10 cellular contexts compared by ENCODE assay signal in the genomic region with DNA sequence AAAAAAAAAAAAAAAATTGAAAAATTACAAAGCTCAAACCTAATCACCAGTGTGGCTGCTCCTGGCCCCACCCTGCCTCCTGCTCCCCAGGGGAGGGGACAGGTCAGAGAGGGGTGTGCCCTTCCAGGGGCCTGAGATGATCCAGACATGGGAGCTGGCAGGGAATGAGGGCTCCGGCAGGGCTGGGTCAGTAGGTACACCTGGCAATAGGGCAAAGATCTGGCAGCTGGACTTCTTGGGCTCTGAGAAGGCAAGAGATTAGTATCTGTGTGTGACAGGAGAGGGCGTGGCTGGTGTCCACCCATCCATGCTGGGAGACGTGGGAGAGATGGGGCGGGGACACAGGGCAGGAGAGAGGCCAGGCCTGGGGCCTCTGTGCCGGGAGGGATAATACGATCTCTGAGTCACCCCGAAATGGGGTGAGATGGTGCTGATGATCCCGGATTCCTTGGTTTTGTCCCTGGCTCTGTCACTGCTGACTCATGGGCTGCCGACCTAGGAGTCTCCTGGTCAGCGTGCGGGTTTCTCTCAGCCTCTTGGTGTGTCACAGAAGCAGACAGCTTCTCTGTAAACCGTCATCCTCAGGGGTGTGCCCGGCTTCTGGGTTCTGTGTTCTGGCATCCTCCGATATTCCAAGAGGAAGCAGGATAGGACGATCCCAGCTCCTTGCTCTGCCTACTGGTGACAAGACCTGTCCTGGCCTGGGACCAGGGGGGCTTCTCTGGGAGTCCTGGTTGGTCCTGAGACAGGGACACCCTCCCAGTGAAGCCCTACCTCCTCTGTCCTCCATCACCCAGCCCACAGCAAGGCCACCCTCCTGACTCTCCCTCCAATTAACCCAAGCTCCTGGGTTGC. TPM values are rescaled to one million over a fixed set of nuclear protein-coding genes. Genes with fewer than 3 reads are reported as not detected.
DNase-seq lines count a peak whose midpoint lies in the region; ATAC-seq and TF ChIP-seq lines count a peak whose summit lies in the region.
"Had no signal": no experiment of that assay in that cellular context is flagged by ENCODE, and none has a peak within 500 bp of the region (broad histone marks: within the 10 kb centered on the region; RNA-seq: fewer than 3 reads in every experiment).

No MANE protein-coding gene starts in this region.

- H3K36me3 Mint-ChIP-seq in activated CD8-positive, alpha-beta memory T cell treated with anti-CD3 and anti-CD28 coated beads, Interleukin-2, amount 10 ng/mL, durations not matched to agents 7 days and 5 days, result no peaks in the 10 kb centered on the region

- no peak overlapping the region for H3K4me3 ChIP-seq in BJ (ENCODE audit: low read depth, low read length)
- H3K4me3 ChIP-seq in brain microvascular endothelial cell (ENCODE audit: low read depth, low read length), result no peak overlapping the region
- H3K4me3 ChIP-seq in mucosa of descending colon, result no peak overlapping the region

- peaks cover 10% of the 10 kb centered on the region for H3K4me1 Mint-ChIP-seq in activated CD8-positive, alpha-beta memory T cell treated with anti-CD3 and anti-CD28 coated beads, Interleukin-2, amount 10 ng/mL, durations not matched to agents 7 days and 5 days

- H3K36me3 ChIP-seq in BJ (ENCODE audit: control insufficient read depth, insufficient read depth, low read length) (no peaks in the 10 kb centered on the region), brain microvascular endothelial cell (replicated peaks) (no peaks in the 10 kb centered on the region), mucosa of descending colon (ENCODE audit: low read depth) (no peaks in the 10 kb centered on the region)

- peak overlapping the region; percentile 31 for H3K27ac ChIP-seq in brain microvascular endothelial cell

- TF ChIP-seq CTCF in BJ (IDR thresholded peaks at IDR 0.05; ENCODE audit: insufficient read depth, low read depth, low read length), result no peak
- TF ChIP-seq CTCF in brain microvascular endothelial cell (IDR thresholded peaks at IDR 0.05; ENCODE audit: low read depth, low read length, missing control alignments), result no peak
- TF ChIP-seq CTCF in mucosa of descending colon (IDR thresholded peaks at IDR 0.05), result no peak

- no peak overlapping the region for H3K4me3 Mint-ChIP-seq in activated CD8-positive, alpha-beta memory T cell treated with anti-CD3 and anti-CD28 coated beads, Interleukin-2, amount 10 ng/mL, durations not matched to agents 7 days and 5 days

- peaks cover 15% of the 10 kb centered on the region for H3K27me3 Mint-ChIP-seq in activated CD8-positive, alpha-beta memory T cell treated with anti-CD3 and anti-CD28 coated beads, Interleukin-2, amount 10 ng/mL, durations not matched to agents 7 days and 5 days

- H3K9me3 ChIP-seq in mucosa of descending colon, result no peaks in the 10 kb centered on the region

- intact Hi-C loops in mucosa of descending colon (cut with DNase I, micrococcal nuclease), result no loop called here

- H3K27me3 ChIP-seq in BJ (ENCODE audit: control insufficient read depth, insufficient read depth, low read length), result no peaks in the 10 kb centered on the region
- H3K27me3 ChIP-seq in brain microvascular endothelial cell (replicated peaks), result no peaks in the 10 kb centered on the region

- CTCF ChIA-PET in BJ (lab: Yijun Ruan, JAX), result interaction anchor here (0.6 to 3.2 kb wide), 8 partner anchors 8 to 319 kb away, joined by 3 to 21 read pairs (median 4); a partner anchor contains a TSS
- CTCF ChIA-PET in activated CD8-positive, alpha-beta memory T cell treated with anti-CD3 and anti-CD28 coated beads, Interleukin-2, amount 10 ng/mL, durations not matched to agents 7 days and 5 days (lab: Charles Lee), result interaction anchor here (1.0 to 1.3 kb wide), 3 partner anchors 32 to 34 kb away, joined by 3 to 6 read pairs (median 4); no protein-coding TSS in a partner anchor

- POLR2A ChIA-PET in BJ (lab: Charles Lee), result interaction anchor here (0.5 to 0.6 kb wide), 2 partner anchors 12 to 257 kb away, joined by 3 to 5 read pairs; no protein-coding TSS in a partner anchor

- no peak overlapping the region for H3K27ac Mint-ChIP-seq in activated CD8-positive, alpha-beta memory T cell treated with anti-CD3 and anti-CD28 coated beads, Interleukin-2, amount 10 ng/mL, durations not matched to agents 7 days and 5 days

- no peaks in the 10 kb centered on the region for H3K9me3 Mint-ChIP-seq in activated CD8-positive, alpha-beta memory T cell treated with anti-CD3 and anti-CD28 coated beads, Interleukin-2, amount 10 ng/mL, durations not matched to agents 7 days and 5 days (ENCODE audit: low read depth)
- H3K9me3 Mint-ChIP-seq: naive B cell had no signal

- ATAC-seq in mucosa of descending colon, result peak; percentile 89
- ATAC-seq in HG03025 (IDR thresholded peaks at IDR 0.05; ENCODE audit: low FRiP score, unreplicated experiment), result no peak
- no peak for ATAC-seq in activated CD8-positive, alpha-beta memory T cell treated with anti-CD3 and anti-CD28 coated beads, Interleukin-2, amount 10 ng/mL, durations not matched to agents 7 days and 5 days
- no peak for ATAC-seq in GM19023 (IDR thresholded peaks at IDR 0.05; ENCODE audit: unreplicated experiment)
- ATAC-seq: activated CD4-positive, CD25-positive, alpha-beta regulatory T cell treated with anti-CD3 and anti-CD28 coated beads, Interleukin-2, amount 50 U/mL, for 24 hours had no signal

- DNase-seq in BJ (ENCODE audit: low read depth), result peak; percentile 95
- DNase-seq in LoVo (ENCODE audit: low spot score), result peak; percentile 99
- DNase-seq in brain microvascular endothelial cell, result peak; percentile 92
- peak; percentile 90 to 94 (median 92) for DNase-seq in mucosa of descending colon
- no peak for DNase-seq in DMS79 treated with DMSO at 0.1 percent for 48 hours (lab: John Stamatoyannopoulos, UW)
- DNase-seq in activated CD8-positive, alpha-beta memory T cell treated with anti-CD3 and anti-CD28 coated beads, Interleukin-2, amount 10 ng/mL, durations not matched to agents 7 days and 5 days, result no peak
- DNase-seq: naive B cell had no signal

- in situ Hi-C loops in brain microvascular endothelial cell (cut with HindIII; ENCODE audit: low pct_ligation_motif_present, low sequenced_read_pairs), result no loop called here

- peaks cover 26% of the 10 kb centered on the region for H3K4me1 ChIP-seq in mucosa of descending colon (ENCODE audit: low read depth)

RNA-seq across cellular contexts. Expression of a gene that starts 8.2 kb away (rescaled TPM):
- polyA plus RNA-seq in BJ (2011; rRNA removed), result 0.07 and 0.18 TPM in 2 replicates
- 0.09 and 0.10 TPM in 2 replicates for polyA minus RNA-seq in BJ (2011; rRNA and poly(A)+ RNA removed)
- total RNA-seq in mucosa of descending colon, result 1,000 to 10,000 TPM in 2 of 3 donors, 100 to 1,000 TPM in 1; 450 to 1,208 (median 1,043) TPM
- under 1 TPM; 0.09 to 0.12 TPM for total RNA-seq in activated CD8-positive, alpha-beta memory T cell treated with anti-CD3 and anti-CD28 coated beads, Interleukin-2, amount 10 ng/mL, durations not matched to agents 7 days and 5 days

RNA-seq across cellular contexts. Expression of a gene that starts 19.8 kb away (rescaled TPM):
- 1.1 and 1.5 TPM in 2 replicates for polyA plus RNA-seq in BJ (2011; rRNA removed)
- polyA minus RNA-seq in BJ (2011; rRNA and poly(A)+ RNA removed), result 0.28 and 0.77 TPM in 2 replicates
- total RNA-seq in mucosa of descending colon, result 1 to 10 TPM; 1.6 to 4.6 (median 2.4) TPM
- total RNA-seq in activated CD8-positive, alpha-beta memory T cell treated with anti-CD3 and anti-CD28 coated beads, Interleukin-2, amount 10 ng/mL, durations not matched to agents 7 days and 5 days, result under 1 TPM in 1 of 2 experiments, not detected in 1; 0.55 TPM

RNA-seq across cellular contexts. Expression of a gene that starts 38.4 kb away (rescaled TPM):
- not detected in 2 replicates for polyA plus RNA-seq in BJ (2011; rRNA removed)
- polyA minus RNA-seq in BJ (2011; rRNA and poly(A)+ RNA removed), result not detected in 2 replicates
- not detected for total RNA-seq in mucosa of descending colon
- not detected for total RNA-seq in activated CD8-positive, alpha-beta memory T cell treated with anti-CD3 and anti-CD28 coated beads, Interleukin-2, amount 10 ng/mL, durations not matched to agents 7 days and 5 days

RNA-seq across cellular contexts. Expression of a gene that starts 52.5 kb away (rescaled TPM):
- polyA plus RNA-seq in BJ (2011; rRNA removed), result not detected in 2 replicates
- not detected in 2 replicates for polyA minus RNA-seq in BJ (2011; rRNA and poly(A)+ RNA removed)
- total RNA-seq in mucosa of descending colon, result 100 to 1,000 TPM; 229 to 621 (median 534) TPM
- not detected for total RNA-seq in activated CD8-positive, alpha-beta memory T cell treated with anti-CD3 and anti-CD28 coated beads, Interleukin-2, amount 10 ng/mL, durations not matched to agents 7 days and 5 days

Comparison
In these comparisons a context has a peak if more than half of its experiments do, and no peak if none do; other contexts are left out.
1. DNase-seq: peak in BJ (single experiment), LoVo (single experiment), brain microvascular endothelial cell (single experiment) and mucosa of descending colon (3 of 3); none in DMS79 treated with DMSO at 0.1 percent for 48 hours (single experiment) and activated CD8-positive, alpha-beta memory T cell treated with anti-CD3 and anti-CD28 coated beads, Interleukin-2, amount 10 ng/mL, durations not matched to agents 7 days and 5 days (single experiment).
2. RNA of a gene that starts 8.2 kb away (total RNA-seq): 450 to 1,208 TPM in mucosa of descending colon; 0.09 to 0.12 TPM in activated CD8-positive, alpha-beta memory T cell treated with anti-CD3 and anti-CD28 coated beads, Interleukin-2, amount 10 ng/mL, durations not matched to agents 7 days and 5 days; every median in the first group is over 100 times any median in the second.